8 cellular contexts compared by ENCODE assay signal in genomic region chr17:45277216-45277849, GRCh38. TPM values are rescaled to one million over a fixed set of nuclear protein-coding genes. Genes with fewer than 3 reads are reported as not detected.
DNase-seq lines count a peak whose midpoint lies in the region; ATAC-seq, FAIRE-seq and TF ChIP-seq lines count a peak whose summit lies in the region.

No MANE protein-coding gene starts in this region.

- H4K20me1 ChIP-seq in BLaER1 (peaks cover 8% of the 10 kb centered on the region; the same call in 1 of the 2 replicates), HepG2 (ENCODE audit: insufficient read depth, low read length) (no peaks in the 10 kb centered on the region)

- DNase-seq in NCI-H748 (lab: John Stamatoyannopoulos, UW; ENCODE audit: unreplicated experiment) (peak; percentile 87), coronary artery (ENCODE audit: low spot score) (peak; percentile 89), HepG2 (ENCODE audit: low spot score) (peak; percentile 92)
- DNase-seq in activated CD4-positive, alpha-beta T cell treated with anti-CD3 and anti-CD28 coated beads, Interleukin-2, amount 10 ng/mL, durations not matched to agents 24 days and 14 days: peak; percentile 96
- DNase-seq in stimulated activated CD4-positive, alpha-beta T cell treated with anti-CD3 and anti-CD28 coated beads, Interleukin-4, amount 100 ng/mL, for 1 hour: peak; percentile 92

- peak overlapping the region; percentile 38 for H3K4me2 ChIP-seq in BLaER1
- 0 out of 2 replicates have a peak overlapping the region, but pooled peaks have one; percentile 15 for H3K4me2 ChIP-seq in HepG2 (ENCODE audit: low read depth, low read length)

- intact Hi-C loops in activated CD4-positive, alpha-beta T cell treated with anti-CD3 and anti-CD28 coated beads, Interleukin-2, amount 10 ng/mL, durations not matched to agents 24 days and 14 days (cut with micrococcal nuclease): loop anchor here (1.0 kb wide), 2 partner anchors 35 to 108 kb away; no protein-coding TSS in a partner anchor
- intact Hi-C loops in HepG2 (cut with micrococcal nuclease; ENCODE audit: unreplicated experiment): loop anchor here (1.0 to 5.0 kb wide), 4 partner anchors 35 to 108 kb away; no protein-coding TSS in a partner anchor

- peaks cover 44% of the 10 kb centered on the region for H3K36me3 Mint-ChIP-seq in activated CD4-positive, alpha-beta T cell treated with anti-CD3 and anti-CD28 coated beads, Interleukin-2, amount 10 ng/mL, durations not matched to agents 24 days and 14 days (ENCODE audit: low read depth)

- BruUV-seq in HepG2 (replicated peaks; lab: Mats Ljungman, UMichigan): no TSS peak

- H3K9ac ChIP-seq in BLaER1 (no peak overlapping the region), HepG2 (ENCODE audit: insufficient read depth, low read depth, low read length) (no peak overlapping the region)

- ATAC-seq in HG03175 (IDR thresholded peaks at IDR 0.05; ENCODE audit: unreplicated experiment) (peak; percentile 55), HepG2 (peak; percentile 90), GM18502 (IDR thresholded peaks at IDR 0.05; ENCODE audit: poor library complexity, unreplicated experiment) (no peak)

- H3K4me1 ChIP-seq in BLaER1: peaks cover 33% of the 10 kb centered on the region
- H3K4me1 ChIP-seq in HepG2 (ENCODE audit: insufficient read depth, low read length): peaks cover 8% of the 10 kb centered on the region

- in situ Hi-C loops in HepG2 (cut with HindIII; ENCODE audit: extremely low pct_ligation_motif_present, low pct_unique_long_range_greater_than_20kb): loop anchor here (5.0 kb wide), 1 partner anchor 110 kb away; no protein-coding TSS in a partner anchor

- peaks cover 14% of the 10 kb centered on the region for H3K4me1 Mint-ChIP-seq in activated CD4-positive, alpha-beta T cell treated with anti-CD3 and anti-CD28 coated beads, Interleukin-2, amount 10 ng/mL, durations not matched to agents 24 days and 14 days

- H3K9me3 ChIP-seq in BLaER1 (no peaks in the 10 kb centered on the region), HepG2 (ENCODE audit: low read length) (no peaks in the 10 kb centered on the region)

- TF ChIP-seq EP300 in HepG2 (IDR thresholded peaks at IDR 0.05; ENCODE audit: low read depth in 2 of 2, low read length in 2 of 2) (0 out of 4 replicates have a peak, but pooled peaks of 1 of the 2 experiments have one; percentile 20), HepG2 (CRISPR knock-in tag; IDR thresholded peaks at IDR 0.05; ENCODE audit: borderline replicate concordance) (no peak)

- H3K9me3 Mint-ChIP-seq in activated CD4-positive, alpha-beta T cell treated with anti-CD3 and anti-CD28 coated beads, Interleukin-2, amount 10 ng/mL, durations not matched to agents 24 days and 14 days: no peaks in the 10 kb centered on the region

- no peak overlapping the region for H2AFZ ChIP-seq in HepG2 (ENCODE audit: low read length)

- peak; percentile 99 for FAIRE-seq in HepG2 (lab: Jason Lieb, UNC)

- POLR2A ChIA-PET in HepG2 (lab: Yijun Ruan, JAX): interaction anchor here (1.1 to 2.2 kb wide), 7 partner anchors 16 to 148 kb away, joined by 4 to 14 read pairs (median 7); partner anchors contain the start of gene MAP3K14

- no peak for TF ChIP-seq POLR2A in HepG2 (IDR thresholded peaks at IDR 0.05; ENCODE audit: insufficient read depth in 1 of 2, low read depth in 2 of 2, low read length in 2 of 2)

- H3K79me2 ChIP-seq in HepG2 (ENCODE audit: insufficient read depth, low read length): no peaks in the 10 kb centered on the region

- H3K4me3 ChIP-seq in BLaER1 (no peak overlapping the region), coronary artery (peak overlapping the region; percentile 52), HepG2 (replicated peaks in 1 of 3; ENCODE audit: insufficient read depth in 1 of 3, low read depth in 2 of 3, low read length in 3 of 3) (no peak overlapping the region)

- H3K4me3 Mint-ChIP-seq in activated CD4-positive, alpha-beta T cell treated with anti-CD3 and anti-CD28 coated beads, Interleukin-2, amount 10 ng/mL, durations not matched to agents 24 days and 14 days: no peak overlapping the region

- CTCF ChIA-PET in HepG2 (lab: Yijun Ruan, JAX; ENCODE audit: low intra/inter-chr PET ratio, low total read pairs): interaction anchor here (0.7 to 5.4 kb wide), 3 partner anchors 40 to 108 kb away, joined by 3 to 114 read pairs (median 4); partner anchors contain the start of gene MAP3K14

- no peaks in the 10 kb centered on the region for H3K27me3 Mint-ChIP-seq in activated CD4-positive, alpha-beta T cell treated with anti-CD3 and anti-CD28 coated beads, Interleukin-2, amount 10 ng/mL, durations not matched to agents 24 days and 14 days

- H3K27me3 ChIP-seq in BLaER1: no peaks in the 10 kb centered on the region
- H3K27me3 ChIP-seq in HepG2 (ENCODE audit: control insufficient read depth in 1 of 2, insufficient read depth in 2 of 2, low read length in 2 of 2): no peaks in the 10 kb centered on the region

- peak overlapping the region; percentile 70 for H3K27ac Mint-ChIP-seq in activated CD4-positive, alpha-beta T cell treated with anti-CD3 and anti-CD28 coated beads, Interleukin-2, amount 10 ng/mL, durations not matched to agents 24 days and 14 days

- peak; percentile 93 for TF ChIP-seq RAD21 in HepG2 (CRISPR knock-in tag; IDR thresholded peaks at IDR 0.05)

- TF ChIP-seq CTCF in coronary artery (IDR thresholded peaks at IDR 0.05) (peak; percentile 78), HepG2 (CRISPR knock-in tag; IDR thresholded peaks at IDR 0.05) (peak; percentile 95)

- H3K27ac ChIP-seq in BLaER1 (no peak overlapping the region), coronary artery (peak overlapping the region in 1 of 2 donors; percentile 62), HepG2 (ENCODE audit: extremely low read length, insufficient read depth, low read length) (peak overlapping the region; percentile 22)

- H3K36me3 ChIP-seq in BLaER1: peaks cover 65% of the 10 kb centered on the region
- peaks cover 4 to 14% of the 10 kb centered on the region in 2 experiments; a peak in 3 of 5 replicates for H3K36me3 ChIP-seq in HepG2 (replicated peaks in 1 of 2; ENCODE audit: control insufficient read depth in 1 of 2, insufficient read depth in 2 of 2, low read length in 2 of 2)

- 56% methylated on average over 16 of the region's 16 CpGs for WGBS in HepG2 (ENCODE audit: low lambda C conversion rate)

RNA-seq across cellular contexts. Expression of gene SPATA32, which starts 15.4 kb away (rescaled TPM):
- 0.28 and 0.40 TPM in 2 replicates for total RNA-seq in activated CD4-positive, alpha-beta T cell treated with anti-CD3 and anti-CD28 coated beads, Interleukin-2, amount 10 ng/mL, durations not matched to agents 24 days and 14 days
- not detected in 2 replicates for total RNA-seq in HepG2 (2016; rRNA removed; fragmentation: Illumina TruSeq; extraction: Trizol)
- not detected in 2 replicates for total RNA-seq in HepG2 (2016; cell fraction: cytosol; rRNA removed; fragmentation: Illumina TruSeq; extraction: Trizol; ENCODE audit: low read depth)
- not detected in 2 replicates for total RNA-seq in HepG2 (2016; cell fraction: insoluble cytoplasmic fraction; rRNA removed; fragmentation: Illumina TruSeq; extraction: Trizol)
- total RNA-seq in HepG2 (2016; cell fraction: membrane; rRNA removed; fragmentation: Illumina TruSeq; extraction: Trizol): not detected in 2 replicates
- not detected in 2 replicates for total RNA-seq in HepG2 (2016; cell fraction: nucleus; rRNA removed; fragmentation: Illumina TruSeq; extraction: Trizol)
- polyA plus RNA-seq in HepG2 (2011; rRNA removed): not detected in 2 replicates
- polyA plus RNA-seq in HepG2 (2011; cell fraction: cytosol; rRNA removed): not detected in 2 replicates
- polyA plus RNA-seq in HepG2 (2011; cell fraction: nucleus; rRNA removed): not detected in 2 replicates
- polyA plus RNA-seq in HepG2 (2012): not detected in 2 replicates
- polyA plus RNA-seq in HepG2 (2016; cell fraction: cytosol; fragmentation: Illumina TruSeq; extraction: Trizol; ENCODE audit: low read depth): not detected in 2 replicates
- not detected in 2 replicates for polyA plus RNA-seq in HepG2 (2016; cell fraction: insoluble cytoplasmic fraction; fragmentation: Illumina TruSeq; extraction: Trizol; ENCODE audit: low read depth)
- not detected in 2 replicates for polyA plus RNA-seq in HepG2 (2016; cell fraction: membrane; fragmentation: Illumina TruSeq; extraction: Trizol; ENCODE audit: low read depth)
- not detected in 2 replicates for polyA plus RNA-seq in HepG2 (2016; cell fraction: nucleus; fragmentation: Illumina TruSeq; extraction: Trizol; ENCODE audit: insufficient read depth, low read depth)
- not detected in 2 replicates for polyA minus RNA-seq in HepG2 (2011; rRNA and poly(A)+ RNA removed; ENCODE audit: low replicate concordance)
- polyA minus RNA-seq in HepG2 (2011; cell fraction: cytosol; rRNA and poly(A)+ RNA removed): not detected in 2 replicates
- not detected in 2 replicates for polyA minus RNA-seq in HepG2 (2011; cell fraction: nucleus; rRNA and poly(A)+ RNA removed)

RNA-seq across cellular contexts. Expression of gene MAP3K14, which starts 39.5 kb away (rescaled TPM):
- 57.4 and 61.0 TPM in 2 replicates for total RNA-seq in activated CD4-positive, alpha-beta T cell treated with anti-CD3 and anti-CD28 coated beads, Interleukin-2, amount 10 ng/mL, durations not matched to agents 24 days and 14 days
- 1.2 and 2.6 TPM in 2 replicates for total RNA-seq in HepG2 (2016; rRNA removed; fragmentation: Illumina TruSeq; extraction: Trizol)
- 2.1 and 2.5 TPM in 2 replicates for total RNA-seq in HepG2 (2016; cell fraction: cytosol; rRNA removed; fragmentation: Illumina TruSeq; extraction: Trizol; ENCODE audit: low read depth)
- 1.1 and 2.6 TPM in 2 replicates for total RNA-seq in HepG2 (2016; cell fraction: insoluble cytoplasmic fraction; rRNA removed; fragmentation: Illumina TruSeq; extraction: Trizol)
- total RNA-seq in HepG2 (2016; cell fraction: membrane; rRNA removed; fragmentation: Illumina TruSeq; extraction: Trizol): 2.1 and 2.4 TPM in 2 replicates
- 3.1 and 3.3 TPM in 2 replicates for total RNA-seq in HepG2 (2016; cell fraction: nucleus; rRNA removed; fragmentation: Illumina TruSeq; extraction: Trizol)
- polyA plus RNA-seq in HepG2 (2011; rRNA removed): 2.6 and 4.0 TPM in 2 replicates
- polyA plus RNA-seq in HepG2 (2011; cell fraction: cytosol; rRNA removed): 1.8 and 2.4 TPM in 2 replicates
- polyA plus RNA-seq in HepG2 (2011; cell fraction: nucleus; rRNA removed): 10.1 and 10.7 TPM in 2 replicates
- polyA plus RNA-seq in HepG2 (2012): 1.6 and 2.1 TPM in 2 replicates
- 1.6 and 2.0 TPM in 2 replicates for polyA plus RNA-seq in HepG2 (2016; cell fraction: cytosol; fragmentation: Illumina TruSeq; extraction: Trizol; ENCODE audit: low read depth)
- 1.3 and 1.9 TPM in 2 replicates for polyA plus RNA-seq in HepG2 (2016; cell fraction: insoluble cytoplasmic fraction; fragmentation: Illumina TruSeq; extraction: Trizol; ENCODE audit: low read depth)
- polyA plus RNA-seq in HepG2 (2016; cell fraction: membrane; fragmentation: Illumina TruSeq; extraction: Trizol; ENCODE audit: low read depth): 1.6 and 2.3 TPM in 2 replicates
- polyA plus RNA-seq in HepG2 (2016; cell fraction: nucleus; fragmentation: Illumina TruSeq; extraction: Trizol; ENCODE audit: insufficient read depth, low read depth): 10.6 and 10.8 TPM in 2 replicates
- 2.2 and 7.2 TPM in 2 replicates for polyA minus RNA-seq in HepG2 (2011; rRNA and poly(A)+ RNA removed; ENCODE audit: low replicate concordance)
- 0.40 and 0.44 TPM in 2 replicates for polyA minus RNA-seq in HepG2 (2011; cell fraction: cytosol; rRNA and poly(A)+ RNA removed)
- 3.2 and 3.7 TPM in 2 replicates for polyA minus RNA-seq in HepG2 (2011; cell fraction: nucleus; rRNA and poly(A)+ RNA removed)

RNA-seq across cellular contexts. Expression of gene FMNL1, which starts 55.6 kb away (rescaled TPM):
- total RNA-seq in activated CD4-positive, alpha-beta T cell treated with anti-CD3 and anti-CD28 coated beads, Interleukin-2, amount 10 ng/mL, durations not matched to agents 24 days and 14 days: 325 and 329 TPM in 2 replicates
- total RNA-seq in HepG2 (2016; rRNA removed; fragmentation: Illumina TruSeq; extraction: Trizol): 0.39 and 0.53 TPM in 2 replicates
- 0.61 TPM in 1 of 2 replicates, not detected in the other for total RNA-seq in HepG2 (2016; cell fraction: cytosol; rRNA removed; fragmentation: Illumina TruSeq; extraction: Trizol; ENCODE audit: low read depth)
- total RNA-seq in HepG2 (2016; cell fraction: insoluble cytoplasmic fraction; rRNA removed; fragmentation: Illumina TruSeq; extraction: Trizol): 0.12 and 0.41 TPM in 2 replicates
- total RNA-seq in HepG2 (2016; cell fraction: membrane; rRNA removed; fragmentation: Illumina TruSeq; extraction: Trizol): 0.48 and 0.74 TPM in 2 replicates
- total RNA-seq in HepG2 (2016; cell fraction: nucleus; rRNA removed; fragmentation: Illumina TruSeq; extraction: Trizol): 0.56 and 0.63 TPM in 2 replicates
- polyA plus RNA-seq in HepG2 (2011; rRNA removed): 0.70 and 1.1 TPM in 2 replicates
- 0.38 and 0.48 TPM in 2 replicates for polyA plus RNA-seq in HepG2 (2011; cell fraction: cytosol; rRNA removed)
- polyA plus RNA-seq in HepG2 (2011; cell fraction: nucleus; rRNA removed): 4.9 and 6.1 TPM in 2 replicates
- 0.78 and 1.2 TPM in 2 replicates for polyA plus RNA-seq in HepG2 (2012)
- 0.27 TPM in 1 of 2 replicates, not detected in the other for polyA plus RNA-seq in HepG2 (2016; cell fraction: cytosol; fragmentation: Illumina TruSeq; extraction: Trizol; ENCODE audit: low read depth)
- polyA plus RNA-seq in HepG2 (2016; cell fraction: insoluble cytoplasmic fraction; fragmentation: Illumina TruSeq; extraction: Trizol; ENCODE audit: low read depth): 0.37 and 0.69 TPM in 2 replicates
- 0.31 and 0.37 TPM in 2 replicates for polyA plus RNA-seq in HepG2 (2016; cell fraction: membrane; fragmentation: Illumina TruSeq; extraction: Trizol; ENCODE audit: low read depth)
- polyA plus RNA-seq in HepG2 (2016; cell fraction: nucleus; fragmentation: Illumina TruSeq; extraction: Trizol; ENCODE audit: insufficient read depth, low read depth): 1.9 and 2.6 TPM in 2 replicates
- polyA minus RNA-seq in HepG2 (2011; rRNA and poly(A)+ RNA removed; ENCODE audit: low replicate concordance): 0.68 and 17.4 TPM in 2 replicates
- polyA minus RNA-seq in HepG2 (2011; cell fraction: cytosol; rRNA and poly(A)+ RNA removed): 0.69 TPM in 1 of 2 replicates, not detected in the other
- 0.77 and 1.4 TPM in 2 replicates for polyA minus RNA-seq in HepG2 (2011; cell fraction: nucleus; rRNA and poly(A)+ RNA removed)

Comparison
In these comparisons a context has a peak if more than half of its experiments do, and no peak if none do; other contexts are left out.
1. RNA of gene MAP3K14, which starts 39.5 kb away (total RNA-seq): 57.4 to 61.0 TPM in activated CD4-positive, alpha-beta T cell treated with anti-CD3 and anti-CD28 coated beads, Interleukin-2, amount 10 ng/mL, durations not matched to agents 24 days and 14 days; 1.1 to 3.3 TPM in HepG2; every median in the first group is over 10 times any median in the second.
2. RNA of gene FMNL1, which starts 55.6 kb away (total RNA-seq): 325 to 329 TPM in activated CD4-positive, alpha-beta T cell treated with anti-CD3 and anti-CD28 coated beads, Interleukin-2, amount 10 ng/mL, durations not matched to agents 24 days and 14 days; 0.12 to 0.74 TPM in HepG2; every median in the first group is over 100 times any median in the second.
3. Peak in every context shown above with its lines, with median percentiles within 50 percentile points of each other: DNase-seq.